ENCODE assay signal across 1 cellular context in genomic region chr18:35581555-35582309, GRCh38.
TF ChIP-seq lines count a peak whose summit lies in the region.

Gene GALNT1, plus strand, starts transcription at chr18:35581740. Its CDS starts 72,923 bp downstream, at chr18:35654663.

TF ChIP-seq in GM12878, 131 proteins besides CTCF, POLR2A, EP300 and RAD21:
- TF ChIP-seq, protein P1, sequence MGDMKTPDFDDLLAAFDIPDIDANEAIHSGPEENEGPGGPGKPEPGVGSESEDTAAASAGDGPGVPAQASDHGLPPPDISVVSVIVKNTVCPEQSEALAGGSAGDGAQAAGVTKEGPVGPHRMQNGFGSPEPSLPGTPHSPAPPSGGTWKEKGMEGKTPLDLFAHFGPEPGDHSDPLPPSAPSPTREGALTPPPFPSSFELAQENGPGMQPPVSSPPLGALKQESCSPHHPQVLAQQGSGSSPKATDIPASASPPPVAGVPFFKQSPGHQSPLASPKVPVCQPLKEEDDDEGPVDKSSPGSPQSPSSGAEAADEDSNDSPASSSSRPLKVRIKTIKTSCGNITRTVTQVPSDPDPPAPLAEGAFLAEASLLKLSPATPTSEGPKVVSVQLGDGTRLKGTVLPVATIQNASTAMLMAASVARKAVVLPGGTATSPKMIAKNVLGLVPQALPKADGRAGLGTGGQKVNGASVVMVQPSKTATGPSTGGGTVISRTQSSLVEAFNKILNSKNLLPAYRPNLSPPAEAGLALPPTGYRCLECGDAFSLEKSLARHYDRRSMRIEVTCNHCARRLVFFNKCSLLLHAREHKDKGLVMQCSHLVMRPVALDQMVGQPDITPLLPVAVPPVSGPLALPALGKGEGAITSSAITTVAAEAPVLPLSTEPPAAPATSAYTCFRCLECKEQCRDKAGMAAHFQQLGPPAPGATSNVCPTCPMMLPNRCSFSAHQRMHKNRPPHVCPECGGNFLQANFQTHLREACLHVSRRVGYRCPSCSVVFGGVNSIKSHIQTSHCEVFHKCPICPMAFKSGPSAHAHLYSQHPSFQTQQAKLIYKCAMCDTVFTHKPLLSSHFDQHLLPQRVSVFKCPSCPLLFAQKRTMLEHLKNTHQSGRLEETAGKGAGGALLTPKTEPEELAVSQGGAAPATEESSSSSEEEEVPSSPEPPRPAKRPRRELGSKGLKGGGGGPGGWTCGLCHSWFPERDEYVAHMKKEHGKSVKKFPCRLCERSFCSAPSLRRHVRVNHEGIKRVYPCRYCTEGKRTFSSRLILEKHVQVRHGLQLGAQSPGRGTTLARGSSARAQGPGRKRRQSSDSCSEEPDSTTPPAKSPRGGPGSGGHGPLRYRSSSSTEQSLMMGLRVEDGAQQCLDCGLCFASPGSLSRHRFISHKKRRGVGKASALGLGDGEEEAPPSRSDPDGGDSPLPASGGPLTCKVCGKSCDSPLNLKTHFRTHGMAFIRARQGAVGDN (IDR thresholded peaks at IDR 0.05): 0 out of 2 replicates have a peak, but pooled peaks have one; percentile 27
- TF ChIP-seq, protein P2, sequence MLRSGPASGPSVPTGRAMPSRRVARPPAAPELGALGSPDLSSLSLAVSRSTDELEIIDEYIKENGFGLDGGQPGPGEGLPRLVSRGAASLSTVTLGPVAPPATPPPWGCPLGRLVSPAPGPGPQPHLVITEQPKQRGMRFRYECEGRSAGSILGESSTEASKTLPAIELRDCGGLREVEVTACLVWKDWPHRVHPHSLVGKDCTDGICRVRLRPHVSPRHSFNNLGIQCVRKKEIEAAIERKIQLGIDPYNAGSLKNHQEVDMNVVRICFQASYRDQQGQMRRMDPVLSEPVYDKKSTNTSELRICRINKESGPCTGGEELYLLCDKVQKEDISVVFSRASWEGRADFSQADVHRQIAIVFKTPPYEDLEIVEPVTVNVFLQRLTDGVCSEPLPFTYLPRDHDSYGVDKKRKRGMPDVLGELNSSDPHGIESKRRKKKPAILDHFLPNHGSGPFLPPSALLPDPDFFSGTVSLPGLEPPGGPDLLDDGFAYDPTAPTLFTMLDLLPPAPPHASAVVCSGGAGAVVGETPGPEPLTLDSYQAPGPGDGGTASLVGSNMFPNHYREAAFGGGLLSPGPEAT (IDR thresholded peaks at IDR 0.05; ENCODE audit: low read depth): 0 out of 2 replicates have a peak, but pooled peaks have one; percentile 29
- TF ChIP-seq PML (IDR thresholded peaks at IDR 0.05; ENCODE audit: low read length) (no peak), IKZF1 (conservative IDR thresholded peaks at IDR 0.05) (peak; percentile 58; the same call in 1 of the 2 replicates), EGR1 (IDR thresholded peaks at IDR 0.05; ENCODE audit: borderline replicate concordance in 1 of 2, low read depth in 2 of 2, low read length in 2 of 2) (peak in 1 of 2 experiments; percentile 51; a peak in 1 of 3 replicates), KAT2A (conservative IDR thresholded peaks at IDR 0.05; ENCODE audit: control insufficient read depth, low read depth, low read length) (no peak), YY1 (IDR thresholded peaks at IDR 0.05; ENCODE audit: low read depth, low read length) (0 out of 2 replicates have a peak, but pooled peaks have one; percentile 8), GATAD2B (conservative IDR thresholded peaks at IDR 0.05; ENCODE audit: low read depth) (peak; percentile 54; the same call in 1 of the 2 replicates), SMARCA5 (IDR thresholded peaks at IDR 0.05) (0 out of 2 replicates have a peak, but pooled peaks have one; percentile 14), NKRF (conservative IDR thresholded peaks at IDR 0.05) (0 out of 2 replicates have a peak, but pooled peaks have one; percentile 32)
- TF ChIP-seq, protein P3, sequence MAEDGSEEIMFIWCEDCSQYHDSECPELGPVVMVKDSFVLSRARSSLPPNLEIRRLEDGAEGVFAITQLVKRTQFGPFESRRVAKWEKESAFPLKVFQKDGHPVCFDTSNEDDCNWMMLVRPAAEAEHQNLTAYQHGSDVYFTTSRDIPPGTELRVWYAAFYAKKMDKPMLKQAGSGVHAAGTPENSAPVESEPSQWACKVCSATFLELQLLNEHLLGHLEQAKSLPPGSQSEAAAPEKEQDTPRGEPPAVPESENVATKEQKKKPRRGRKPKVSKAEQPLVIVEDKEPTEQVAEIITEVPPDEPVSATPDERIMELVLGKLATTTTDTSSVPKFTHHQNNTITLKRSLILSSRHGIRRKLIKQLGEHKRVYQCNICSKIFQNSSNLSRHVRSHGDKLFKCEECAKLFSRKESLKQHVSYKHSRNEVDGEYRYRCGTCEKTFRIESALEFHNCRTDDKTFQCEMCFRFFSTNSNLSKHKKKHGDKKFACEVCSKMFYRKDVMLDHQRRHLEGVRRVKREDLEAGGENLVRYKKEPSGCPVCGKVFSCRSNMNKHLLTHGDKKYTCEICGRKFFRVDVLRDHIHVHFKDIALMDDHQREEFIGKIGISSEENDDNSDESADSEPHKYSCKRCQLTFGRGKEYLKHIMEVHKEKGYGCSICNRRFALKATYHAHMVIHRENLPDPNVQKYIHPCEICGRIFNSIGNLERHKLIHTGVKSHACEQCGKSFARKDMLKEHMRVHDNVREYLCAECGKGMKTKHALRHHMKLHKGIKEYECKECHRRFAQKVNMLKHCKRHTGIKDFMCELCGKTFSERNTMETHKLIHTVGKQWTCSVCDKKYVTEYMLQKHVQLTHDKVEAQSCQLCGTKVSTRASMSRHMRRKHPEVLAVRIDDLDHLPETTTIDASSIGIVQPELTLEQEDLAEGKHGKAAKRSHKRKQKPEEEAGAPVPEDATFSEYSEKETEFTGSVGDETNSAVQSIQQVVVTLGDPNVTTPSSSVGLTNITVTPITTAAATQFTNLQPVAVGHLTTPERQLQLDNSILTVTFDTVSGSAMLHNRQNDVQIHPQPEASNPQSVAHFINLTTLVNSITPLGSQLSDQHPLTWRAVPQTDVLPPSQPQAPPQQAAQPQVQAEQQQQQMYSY (CRISPR knock-in tag; IDR thresholded peaks at IDR 0.05): no peak
